In genomic region chr14:68158640-68159039, GRCh38 we compare ENCODE assay signal across 1 cellular context.
TF ChIP-seq lines count a peak whose summit lies in the region.

No MANE protein-coding gene starts in this region.

TF ChIP-seq in liver, 16 proteins besides CTCF, POLR2A, EP300 and RAD21 (continued from another document):
- no peak for TF ChIP-seq ATF3 (IDR thresholded peaks at IDR 0.05)
- no peak for TF ChIP-seq EGR1 (IDR thresholded peaks at IDR 0.05; ENCODE audit: low read depth in 2 of 2)
- no peak for TF ChIP-seq ZBTB33 (IDR thresholded peaks at IDR 0.05)
- TF ChIP-seq MAX (IDR thresholded peaks at IDR 0.05) = no peak
- TF ChIP-seq FOXA1 (IDR thresholded peaks at IDR 0.05) = no peak
- TF ChIP-seq NR2F2 (IDR thresholded peaks at IDR 0.05) = no peak
- no peak for TF ChIP-seq HNF4G (IDR thresholded peaks at IDR 0.05)
